In genomic region chr3:38646630-38647029, GRCh38 we compare ENCODE assay signal across 10 cellular contexts. TPM values are rescaled to one million over a fixed set of nuclear protein-coding genes. Genes with fewer than 3 reads are reported as not detected.
DNase-seq lines count a peak whose midpoint lies in the region; ATAC-seq and TF ChIP-seq lines count a peak whose summit lies in the region.
"Had no signal": no experiment of that assay in that cellular context is flagged by ENCODE, and none has a peak within 500 bp of the region (broad histone marks: within the 10 kb centered on the region; RNA-seq: fewer than 3 reads in every experiment).

No MANE protein-coding gene starts in this region.

- H2BK15ac ChIP-seq in neuronal stem cell (ENCODE audit: low read length): no peak overlapping the region

- H3K4me2 ChIP-seq in smooth muscle cell (no peak overlapping the region), neuronal stem cell (ENCODE audit: insufficient read depth, low read length, poor library complexity, severe bottlenecking) (no peak overlapping the region)

- ATAC-seq in activated naive CD8-positive, alpha-beta T cell treated with anti-CD3 and anti-CD28 coated beads, Interleukin-2, amount 50 U/mL, for 24 hours: no peak
- no peak for ATAC-seq in HG02840 (IDR thresholded peaks at IDR 0.05; ENCODE audit: low FRiP score, unreplicated experiment)
- ATAC-seq: naive thymus-derived CD8-positive, alpha-beta T cell had no signal

- no peaks in the 10 kb centered on the region for H4K20me1 ChIP-seq in smooth muscle cell (ENCODE audit: low read depth)

- H3F3A ChIP-seq in smooth muscle cell (ENCODE audit: low read depth): no peaks in the 10 kb centered on the region

- H3K4me1 ChIP-seq in smooth muscle cell (ENCODE audit: low read depth) (peaks cover under 1% of the 10 kb centered on the region), ovary (ENCODE audit: insufficient read depth) (peaks cover 7% of the 10 kb centered on the region), neuronal stem cell (ENCODE audit: control insufficient read depth in 2 of 2, insufficient read depth in 1 of 2, low read depth in 1 of 2, low read length in 2 of 2) (peaks cover 2 to 16% of the 10 kb centered on the region in 2 donors)

- TF ChIP-seq CTCF in smooth muscle cell (IDR thresholded peaks at IDR 0.05; ENCODE audit: borderline replicate concordance, insufficient read depth, poor library complexity, severe bottlenecking) (peak; percentile 49), ovary (IDR thresholded peaks at IDR 0.05) (no peak)

- no peak overlapping the region for H2BK120ac ChIP-seq in neuronal stem cell (ENCODE audit: low read depth, low read length)

- no peak overlapping the region for H3K27ac Mint-ChIP-seq in activated naive CD8-positive, alpha-beta T cell treated with anti-CD3 and anti-CD28 coated beads, Interleukin-2, amount 50 U/mL, for 24 hours
- H3K27ac Mint-ChIP-seq in activated naive CD8-positive, alpha-beta T cell treated with anti-CD3 and anti-CD28 coated beads for 36 hours: no peak overlapping the region
- H3K27ac Mint-ChIP-seq: naive thymus-derived CD8-positive, alpha-beta T cell had no signal

- intact Hi-C loops in ovary (cut with DNase I): no loop called here

- H3K36me3 ChIP-seq in smooth muscle cell (ENCODE audit: low read depth) (no peaks in the 10 kb centered on the region), ovary (no peaks in the 10 kb centered on the region), neuronal stem cell (replicated peaks in 1 of 2; ENCODE audit: control insufficient read depth in 2 of 2, insufficient read depth in 2 of 2, low read length in 2 of 2) (no peaks in the 10 kb centered on the region)

- H3K79me2 ChIP-seq in smooth muscle cell (ENCODE audit: low read depth): no peaks in the 10 kb centered on the region

- no peak overlapping the region for H3K4ac ChIP-seq in neuronal stem cell (ENCODE audit: low read length)

- no peak for TF ChIP-seq EP300 in ovary (IDR thresholded peaks at IDR 0.05)

- H3K27me3 ChIP-seq in smooth muscle cell (ENCODE audit: low read depth) (peaks cover 54% of the 10 kb centered on the region), ovary (no peaks in the 10 kb centered on the region), neuronal stem cell (ENCODE audit: control insufficient read depth in 3 of 3, insufficient read depth in 3 of 3, low read depth in 1 of 3, low read length in 3 of 3) (peaks cover 0 to 96% (median 35%) of the 10 kb centered on the region in 3 experiments)

- no peak overlapping the region for H2AK5ac ChIP-seq in neuronal stem cell (ENCODE audit: low read depth, low read length)

- no peaks in the 10 kb centered on the region for H3K79me1 ChIP-seq in neuronal stem cell (ENCODE audit: low read depth, low read length)

- H4K8ac ChIP-seq in neuronal stem cell (ENCODE audit: low read depth, low read length): no peak overlapping the region

- H3K9me3 Mint-ChIP-seq in activated naive CD8-positive, alpha-beta T cell treated with anti-CD3 and anti-CD28 coated beads, Interleukin-2, amount 50 U/mL, for 24 hours: no peaks in the 10 kb centered on the region
- H3K9me3 Mint-ChIP-seq in activated naive CD8-positive, alpha-beta T cell treated with anti-CD3 and anti-CD28 coated beads for 36 hours: no peaks in the 10 kb centered on the region
- H3K9me3 Mint-ChIP-seq: naive thymus-derived CD8-positive, alpha-beta T cell had no signal

- H3K4me3 Mint-ChIP-seq in activated naive CD8-positive, alpha-beta T cell treated with anti-CD3 and anti-CD28 coated beads, Interleukin-2, amount 50 U/mL, for 24 hours: no peak overlapping the region
- no peak overlapping the region for H3K4me3 Mint-ChIP-seq in activated naive CD8-positive, alpha-beta T cell treated with anti-CD3 and anti-CD28 coated beads for 36 hours
- H3K4me3 Mint-ChIP-seq: naive thymus-derived CD8-positive, alpha-beta T cell had no signal

- H3K18ac ChIP-seq in neuronal stem cell (ENCODE audit: low read length): no peak overlapping the region

- no peak overlapping the region for H3K23ac ChIP-seq in neuronal stem cell (ENCODE audit: low read depth, low read length, poor library complexity)

- H3K4me1 Mint-ChIP-seq in activated naive CD8-positive, alpha-beta T cell treated with anti-CD3 and anti-CD28 coated beads, Interleukin-2, amount 50 U/mL, for 24 hours: peaks cover 4% of the 10 kb centered on the region
- H3K4me1 Mint-ChIP-seq in activated naive CD8-positive, alpha-beta T cell treated with anti-CD3 and anti-CD28 coated beads for 36 hours: peaks cover 4% of the 10 kb centered on the region

- H2BK5ac ChIP-seq in neuronal stem cell (ENCODE audit: low read length): no peak overlapping the region

- no peak overlapping the region for H3K14ac ChIP-seq in neuronal stem cell (ENCODE audit: low read length)

- TF ChIP-seq POLR2A in ovary (IDR thresholded peaks at IDR 0.05): no peak

- WGBS in smooth muscle cell (ENCODE audit: low lambda C conversion rate): 56% methylated on average over 3 of the region's 3 CpGs
- WGBS in ovary, 3 donors: 85 to 90% (median 86%) methylated on average over 3 of the region's 3 CpGs
- WGBS in neuronal stem cell (ENCODE audit: extremely low coverage in 2 of 2, insufficient read length in 2 of 2, insufficient replicate concordance in 1 of 2), 2 donors: no CpG with 5 or more reads among the region's 3 CpGs

- DNase-seq in activated naive CD8-positive, alpha-beta T cell treated with anti-CD3 and anti-CD28 coated beads, Interleukin-2, amount 50 U/mL, for 24 hours: peak; percentile 13
- DNase-seq in activated naive CD8-positive, alpha-beta T cell treated with anti-CD3 and anti-CD28 coated beads for 36 hours: no peak
- DNase-seq in NAMALWA (ENCODE audit: low spot score) (peak; percentile 71), ecto neural progenitor cell (ENCODE audit: low spot score) (peak; percentile 50), smooth muscle cell (lab: John Stamatoyannopoulos, UW; ENCODE audit: unreplicated experiment) (no peak), ovary (no peak), neuronal stem cell (ENCODE audit: low spot score) (no peak)
- DNase-seq: NCI-H1436 treated with DMSO at 0.1 percent for 48 hours had no signal

- H3K9ac ChIP-seq in smooth muscle cell (ENCODE audit: low read depth): no peak overlapping the region
- no peak overlapping the region for H3K9ac ChIP-seq in neuronal stem cell (ENCODE audit: low read depth, low read length, poor library complexity)

- H3K4me3 ChIP-seq in smooth muscle cell (no peak overlapping the region), ovary (no peak overlapping the region), neuronal stem cell (ENCODE audit: low read length in 2 of 2) (no peak overlapping the region)

- no peaks in the 10 kb centered on the region for H3K9me3 ChIP-seq in smooth muscle cell (replicated peaks; ENCODE audit: low read depth)
- no peaks in the 10 kb centered on the region for H3K9me3 ChIP-seq in ovary
- H3K9me3 ChIP-seq in neuronal stem cell (replicated peaks in 1 of 2; ENCODE audit: control insufficient read depth in 2 of 2, insufficient read depth in 1 of 2, low read depth in 1 of 2, low read length in 2 of 2): peaks cover 0 to 2% of the 10 kb centered on the region in 2 donors

- H3K36me3 Mint-ChIP-seq in activated naive CD8-positive, alpha-beta T cell treated with anti-CD3 and anti-CD28 coated beads, Interleukin-2, amount 50 U/mL, for 24 hours (ENCODE audit: low read depth): no peaks in the 10 kb centered on the region
- no peaks in the 10 kb centered on the region for H3K36me3 Mint-ChIP-seq in activated naive CD8-positive, alpha-beta T cell treated with anti-CD3 and anti-CD28 coated beads for 36 hours

- H2BK12ac ChIP-seq in neuronal stem cell (ENCODE audit: low read length): no peak overlapping the region

- H2AFZ ChIP-seq in smooth muscle cell (ENCODE audit: low read depth) (no peak overlapping the region), neuronal stem cell (ENCODE audit: low read length) (no peak overlapping the region)

- H3K27me3 Mint-ChIP-seq in activated naive CD8-positive, alpha-beta T cell treated with anti-CD3 and anti-CD28 coated beads, Interleukin-2, amount 50 U/mL, for 24 hours: peaks cover 8% of the 10 kb centered on the region
- no peaks in the 10 kb centered on the region for H3K27me3 Mint-ChIP-seq in activated naive CD8-positive, alpha-beta T cell treated with anti-CD3 and anti-CD28 coated beads for 36 hours

- H3K27ac ChIP-seq in smooth muscle cell (ENCODE audit: low read depth) (no peak overlapping the region), ovary (no peak overlapping the region), neuronal stem cell (replicated peaks; ENCODE audit: low read length) (no peak overlapping the region)

- H4K91ac ChIP-seq in neuronal stem cell (ENCODE audit: low read depth, low read length, poor library complexity): no peak overlapping the region

RNA-seq across cellular contexts. Expression of gene SCN5A, which starts 2.9 kb away (rescaled TPM):
- total RNA-seq in activated naive CD8-positive, alpha-beta T cell treated with anti-CD3 and anti-CD28 coated beads for 36 hours: 1 to 10 TPM in 1 of 2 experiments, under 1 TPM in 1; 0.39 to 1.3 TPM
- total RNA-seq in smooth muscle cell: 0.76 and 3.4 TPM in 2 replicates
- polyA plus RNA-seq in smooth muscle cell: 0.93 and 1.6 TPM in 2 replicates
- total RNA-seq in ovary: 1 to 10 TPM in 6 of 7 donors, under 1 TPM in 1; 0.83 to 4.7 (median 2.2) TPM
- polyA plus RNA-seq in ovary: under 1 TPM; 0.67 to 0.71 TPM
- polyA plus RNA-seq in neuronal stem cell (2013, experiment 1 of 2): 1.3 TPM
- 1.5 TPM for polyA plus RNA-seq in neuronal stem cell (2013, experiment 2 of 2)
- polyA plus RNA-seq: naive thymus-derived CD8-positive, alpha-beta T cell had no signal

Comparison
In these comparisons a context has a peak if more than half of its experiments do, and no peak if none do; other contexts are left out.
1. DNase-seq: peak in activated naive CD8-positive, alpha-beta T cell treated with anti-CD3 and anti-CD28 coated beads, Interleukin-2, amount 50 U/mL, for 24 hours (single experiment), NAMALWA (single experiment) and ecto neural progenitor cell (single experiment); none in activated naive CD8-positive, alpha-beta T cell treated with anti-CD3 and anti-CD28 coated beads for 36 hours (single experiment), smooth muscle cell (single experiment), ovary (0 of 5) and neuronal stem cell (single experiment).